In genomic region chr10:133336131-133337078, GRCh38 we compare ENCODE assay signal across 9 cellular contexts. TPM values are rescaled to one million over a fixed set of nuclear protein-coding genes. Genes with fewer than 3 reads are reported as not detected.
DNase-seq lines count a peak whose midpoint lies in the region; ATAC-seq and FAIRE-seq lines count a peak whose summit lies in the region.
"Had no signal": no experiment of that assay in that cellular context is flagged by ENCODE, and none has a peak within 500 bp of the region (broad histone marks: within the 10 kb centered on the region; RNA-seq: fewer than 3 reads in every experiment).

Gene CALY (minus strand): TSS chr10:133336896. CDS start chr10:133328989, 7,907 bp downstream.

- peak within 1 kb of the TSS in 1 of 2 donors; percentile 57 for H3K4me3 ChIP-seq in CD4-positive, alpha-beta memory T cell (ENCODE audit: low read length in 2 of 2)
- peak within 1 kb of the TSS; percentile 18 for H3K4me3 ChIP-seq in iPS-15b (ENCODE audit: low read depth, low read length)

- peaks cover 0 to 1% of the 10 kb centered on the region in 2 donors for H3K27me3 Mint-ChIP-seq in CD4-positive, alpha-beta memory T cell

- intact Hi-C loops in CD4-positive, alpha-beta memory T cell (cut with micrococcal nuclease): loop anchor here (2.0 kb wide), 2 partner anchors 22 to 28 kb away; partner anchors contain the start of genes FUOM, TUBGCP2 and ZNF511

- no peaks in the 10 kb centered on the region for H3K9me3 ChIP-seq in CD4-positive, alpha-beta memory T cell (ENCODE audit: control insufficient read depth in 1 of 2, low read length in 2 of 2)
- H3K9me3 ChIP-seq in iPS-15b (ENCODE audit: control insufficient read depth, insufficient read depth, low read length): no peaks in the 10 kb centered on the region

- H3K9me3 Mint-ChIP-seq in CD4-positive, alpha-beta memory T cell: peaks cover 0 to 7% (median 0%) of the 10 kb centered on the region in 8 donors

- peaks cover 0 to 22% (median 3%) of the 10 kb centered on the region in 4 donors for H3K4me1 Mint-ChIP-seq in CD4-positive, alpha-beta memory T cell

- no peak for FAIRE-seq in RCC 7860 (lab: Jason Lieb, UNC)
- FAIRE-seq: colon had no signal

- peak; percentile 89 to 95 (median 92) for DNase-seq in CD4-positive, alpha-beta memory T cell
- DNase-seq in RPMI8226: peak; percentile 9
- DNase-seq in activated naive CD4-positive, alpha-beta T cell treated with Interleukin-2 at 50 U/mL for 16 hours: peak; percentile 78
- peak; percentile 46 to 58 for DNase-seq in stimulated activated CD4-positive, alpha-beta T cell treated with anti-CD3 and anti-CD28 coated beads, Interleukin-2, amount 100 ng/mL, for 48 hours
- DNase-seq in RCC 7860 (ENCODE audit: low spot score): no peak
- no peak for DNase-seq in NCI-H2029 treated with DMSO at 0.1 percent for 48 hours (lab: John Stamatoyannopoulos, UW)

- ATAC-seq in HG03196 (IDR thresholded peaks at IDR 0.05; ENCODE audit: unreplicated experiment): no peak

- no peaks in the 10 kb centered on the region for H3K36me3 Mint-ChIP-seq in CD4-positive, alpha-beta memory T cell

- no peaks in the 10 kb centered on the region for H3K36me3 ChIP-seq in CD4-positive, alpha-beta memory T cell (ENCODE audit: insufficient read depth, low read length)
- no peaks in the 10 kb centered on the region for H3K36me3 ChIP-seq in iPS-15b (ENCODE audit: control insufficient read depth, insufficient read depth, low read length)

- POLR2A ChIA-PET in CD4-positive, alpha-beta memory T cell (lab: Charles Lee; ENCODE audit: partially characterized antibody): interaction anchor here (0.7 to 3.3 kb wide), 13 partner anchors 10 to 78 kb away, joined by 3 to 25 read pairs (median 5); partner anchors contain the start of genes ECHS1, FUOM, MTG1 and PAOX

- H3K9ac ChIP-seq in iPS-15b (ENCODE audit: low read depth, low read length): no peak within 1 kb of the TSS

- H3K4me1 ChIP-seq in CD4-positive, alpha-beta memory T cell (ENCODE audit: insufficient read depth, low read length): peaks cover 25% of the 10 kb centered on the region
- H3K4me1 ChIP-seq in iPS-15b (ENCODE audit: control insufficient read depth, insufficient read depth, low read length): no peaks in the 10 kb centered on the region

- no peaks in the 10 kb centered on the region for H3K27me3 ChIP-seq in CD4-positive, alpha-beta memory T cell (ENCODE audit: insufficient read depth, low read length)
- H3K27me3 ChIP-seq in iPS-15b (ENCODE audit: control insufficient read depth, insufficient read depth, low read length): peaks cover 75% of the 10 kb centered on the region

- H3K27ac Mint-ChIP-seq in CD4-positive, alpha-beta memory T cell: peak within 1 kb of the TSS in 6 of 7 donors; percentile 88 to 96 (median 90)

- H3K4me3 Mint-ChIP-seq in CD4-positive, alpha-beta memory T cell: peak within 1 kb of the TSS; percentile 69 to 82 (median 78)

- CTCF ChIA-PET in CD4-positive, alpha-beta memory T cell (lab: Charles Lee; ENCODE audit: partially characterized antibody): interaction anchor here (1.4 kb wide), 1 partner anchor 9 kb away, joined by 4 read pairs; no protein-coding TSS in a partner anchor

- H3K27ac ChIP-seq in CD4-positive, alpha-beta memory T cell (ENCODE audit: low read depth, low read length): peak within 1 kb of the TSS; percentile 64

RNA-seq across cellular contexts. Expression of gene CALY, which starts in this region (rescaled TPM):
- 1 to 10 TPM; 6.4 to 7.2 TPM for total RNA-seq in CD4-positive, alpha-beta memory T cell
- 1 to 10 TPM; 1.4 to 2.2 TPM for polyA plus RNA-seq in CD4-positive, alpha-beta memory T cell

Comparison
In these comparisons a context has a peak if more than half of its experiments do, and no peak if none do; other contexts are left out.
1. DNase-seq: peak in CD4-positive, alpha-beta memory T cell (5 of 5), RPMI8226 (single experiment), activated naive CD4-positive, alpha-beta T cell treated with Interleukin-2 at 50 U/mL for 16 hours (single experiment) and stimulated activated CD4-positive, alpha-beta T cell treated with anti-CD3 and anti-CD28 coated beads, Interleukin-2, amount 100 ng/mL, for 48 hours (2 of 2); none in RCC 7860 (single experiment) and NCI-H2029 treated with DMSO at 0.1 percent for 48 hours (single experiment).